In genomic region chr22:18110194-18110943, GRCh38 we compare ENCODE assay signal across 8 cellular contexts. TPM values are rescaled to one million over a fixed set of nuclear protein-coding genes. Genes with fewer than 3 reads are reported as not detected.
A peak's percentile ranks its signal among the peaks of the same experiment; 100 is the strongest.
DNase-seq lines count a peak whose midpoint lies in the region; ATAC-seq, FAIRE-seq and TF ChIP-seq lines count a peak whose summit lies in the region.

Gene TUBA8 (plus strand): TSS chr22:18110809. CDS start chr22:18110866, 57 bp downstream.

- peaks cover 28% of the 10 kb centered on the region for H3K79me2 ChIP-seq in GM12878 (ENCODE audit: control insufficient read depth, insufficient read depth, low read length)

- H3K4me1 Mint-ChIP-seq in Calu3 (ENCODE audit: low read depth, unreplicated experiment) = peaks cover 19% of the 10 kb centered on the region

- H3K27ac Mint-ChIP-seq in Calu3 (ENCODE audit: unreplicated experiment) = peak within 1 kb of the TSS; percentile 10

- in situ Hi-C loops in Panc1 (cut with HindIII; ENCODE audit: low pct_unique_long_range_greater_than_20kb, low sequenced_read_pairs) (no loop called here), GM12878 (cut with MboI) (no loop called here)

- SMC1A ChIA-PET in GM12878 (lab: Charles Lee; ENCODE audit: uncharacterized antibody, unreplicated experiment) = interaction anchor here (0.7 to 1.8 kb wide), 7 partner anchors 9 to 52 kb away, joined by 3 to 5 read pairs (median 3); partner anchors contain the start of genes PEX26 and USP18

- BruUV-seq in Calu3 (replicated peaks; lab: Mats Ljungman, UMichigan) = no TSS peak
- no TSS peak for BruUV-seq in Panc1 (replicated peaks; lab: Mats Ljungman, UMichigan)
- no TSS peak for BruUV-seq in GM12878 (replicated peaks; lab: Mats Ljungman, UMichigan)

- no peaks in the 10 kb centered on the region for H3K27me3 ChIP-seq in Panc1 (ENCODE audit: control insufficient read depth, insufficient read depth, low read length)
- no peaks in the 10 kb centered on the region; a peak in 1 of 4 replicates for H3K27me3 ChIP-seq in GM12878 (replicated peaks in 1 of 2; ENCODE audit: control insufficient read depth in 2 of 2, insufficient read depth in 2 of 2, low read length in 1 of 2)
- peaks cover 31% of the 10 kb centered on the region for H3K27me3 ChIP-seq in iPS-15b (ENCODE audit: control insufficient read depth, insufficient read depth, low read length)

- CTCF ChIA-PET in Calu3 (lab: Charles Lee) (interaction anchor here (0.7 kb wide), 1 partner anchor 20 kb away, joined by 4 read pairs; no protein-coding TSS in a partner anchor), Panc1 (lab: Charles Lee) (no interaction called here), GM12878 (lab: Yijun Ruan, JAX) (interaction anchor here (1.8 to 5.9 kb wide), 2 partner anchors 22 to 34 kb away, joined by 5 to 36 read pairs; partner anchors contain the start of gene PEX26)

- DNase-seq in Calu3 (peak; percentile 41), Panc1 (ENCODE audit: low read depth, low spot score) (no peak), GM12878 (ENCODE audit: low read depth, low spot score) (no peak), skeletal muscle cell (ENCODE audit: low read depth) (no peak), putamen (ENCODE audit: low spot score) (no peak)

- H3K36me3 ChIP-seq in Panc1 (ENCODE audit: control insufficient read depth, insufficient read depth, low read length) (no peaks in the 10 kb centered on the region), GM12878 (ENCODE audit: control insufficient read depth in 2 of 2, insufficient read depth in 2 of 2, low read length in 1 of 2) (no peaks in the 10 kb centered on the region), iPS-15b (ENCODE audit: control insufficient read depth, insufficient read depth, low read length) (no peaks in the 10 kb centered on the region)

- POLR2A ChIA-PET in Panc1 (lab: Charles Lee) = no interaction called here
- POLR2A ChIA-PET in GM12878 (lab: Charles Lee) = interaction anchor here (0.6 to 4.2 kb wide), 5 partner anchors 17 to 113 kb away, joined by 3 to 20 read pairs (median 5); no protein-coding TSS in a partner anchor

- H3K27me3 Mint-ChIP-seq in Calu3 (ENCODE audit: unreplicated experiment) = peaks cover 27% of the 10 kb centered on the region

- H3K9me3 Mint-ChIP-seq in Calu3 (ENCODE audit: low read depth, unreplicated experiment) = peaks cover 3% of the 10 kb centered on the region

- peak; percentile 73 for TF ChIP-seq POLR2A in GM12878 (IDR thresholded peaks at IDR 0.05; ENCODE audit: low read depth, low read length)

- 0 out of 2 replicates have a peak, but pooled peaks have one; percentile 8 for TF ChIP-seq RAD21 in GM12878 (IDR thresholded peaks at IDR 0.05; ENCODE audit: insufficient read depth, low read depth, low read length)

- no peaks in the 10 kb centered on the region for H4K20me1 ChIP-seq in GM12878 (ENCODE audit: control insufficient read depth, insufficient read depth)

- H3K4me1 ChIP-seq in Panc1 (ENCODE audit: control insufficient read depth, insufficient read depth, low read length) (peaks cover 5% of the 10 kb centered on the region), GM12878 (ENCODE audit: control insufficient read depth, insufficient read depth, low read length) (peaks cover 41% of the 10 kb centered on the region), iPS-15b (ENCODE audit: control insufficient read depth, insufficient read depth, low read length) (no peaks in the 10 kb centered on the region)

- RAD21 ChIA-PET in GM12878 (lab: Charles Lee; ENCODE audit: unreplicated experiment) = interaction anchor here (1.4 to 6.2 kb wide), 3 partner anchors 22 to 39 kb away, joined by 6 to 34 read pairs (median 12); partner anchors contain the start of genes PEX26 and USP18

- H3K9ac ChIP-seq in GM12878 (ENCODE audit: control insufficient read depth, insufficient read depth, low read length) = peak within 1 kb of the TSS; percentile 74
- H3K9ac ChIP-seq in iPS-15b (ENCODE audit: low read depth, low read length) = no peak within 1 kb of the TSS

- intact Hi-C loops in Calu3 (cut with micrococcal nuclease; ENCODE audit: unreplicated experiment) = no loop called here
- intact Hi-C loops in Panc1 (cut with micrococcal nuclease; ENCODE audit: unreplicated experiment) = no loop called here
- intact Hi-C loops in GM12878 (cut with micrococcal nuclease; ENCODE audit: unreplicated experiment) = no loop called here

- peak within 1 kb of the TSS; percentile 15 for H2AFZ ChIP-seq in GM12878 (ENCODE audit: control insufficient read depth, low read depth, low read length)

- peak within 1 kb of the TSS; percentile 79 for H3K4me2 ChIP-seq in GM12878 (ENCODE audit: control insufficient read depth, insufficient read depth)

- no peak for TF ChIP-seq CTCF in Calu3 (IDR thresholded peaks at IDR 0.05; ENCODE audit: unreplicated experiment)
- no peak for TF ChIP-seq CTCF in Panc1 (IDR thresholded peaks at IDR 0.05)
- TF ChIP-seq CTCF in GM12878 (IDR thresholded peaks at IDR 0.05 in 2 of 3, conservative IDR thresholded peaks at IDR 0.05 in 1 of 3; ENCODE audit: control insufficient read depth in 2 of 3, extremely low read depth in 1 of 3, insufficient read depth in 1 of 3, low read depth in 3 of 3, low read length in 3 of 3) = peak in 1 of 3 experiments; percentile 16; a peak in 1 of 6 replicates

- ATAC-seq in HG02610 (IDR thresholded peaks at IDR 0.05; ENCODE audit: unreplicated experiment) (peak; percentile 32), Panc1 (peak; percentile 89), GM12878 (peak; percentile 64), GM18517 (IDR thresholded peaks at IDR 0.05; ENCODE audit: unreplicated experiment) (no peak)

- H3K4me3 Mint-ChIP-seq in Calu3 (ENCODE audit: low read depth, unreplicated experiment) = peak within 1 kb of the TSS; percentile 78

- 2% methylated on average over 66 of the region's 70 CpGs for WGBS in GM12878 (ENCODE audit: insufficient coverage, insufficient replicate concordance, low lambda C conversion rate, missing lambda C conversion rate)

- H3K4me3 ChIP-seq in Panc1 (ENCODE audit: low read depth in 2 of 2, low read length in 2 of 2) = peak within 1 kb of the TSS; percentile 40 to 49
- peak within 1 kb of the TSS; percentile 65 for H3K4me3 ChIP-seq in GM12878
- H3K4me3 ChIP-seq in iPS-15b (ENCODE audit: low read depth, low read length) = peak within 1 kb of the TSS; percentile 53
- peak within 1 kb of the TSS; percentile 43 for H3K4me3 ChIP-seq in skeletal muscle cell (ENCODE audit: low read depth, low read length)

- H3K27ac ChIP-seq in Panc1 (ENCODE audit: low read length) = no peak within 1 kb of the TSS
- peak within 1 kb of the TSS; percentile 67 for H3K27ac ChIP-seq in GM12878 (ENCODE audit: control insufficient read depth, insufficient read depth)

- no peaks in the 10 kb centered on the region for H3K9me3 ChIP-seq in Panc1 (ENCODE audit: control insufficient read depth, insufficient read depth, low read depth, low read length)
- peaks cover 19% of the 10 kb centered on the region for H3K9me3 ChIP-seq in GM12878 (replicated peaks; ENCODE audit: control insufficient read depth, insufficient read depth, low read length)
- peaks cover 2% of the 10 kb centered on the region for H3K9me3 ChIP-seq in iPS-15b (ENCODE audit: control insufficient read depth, insufficient read depth, low read length)

- FAIRE-seq in GM12878 (lab: Jason Lieb, UNC) = no peak

- H3K36me3 Mint-ChIP-seq in Calu3 (ENCODE audit: insufficient read depth, unreplicated experiment) = peaks cover 11% of the 10 kb centered on the region

- no peak for TF ChIP-seq EP300 in GM12878 (IDR thresholded peaks at IDR 0.05; ENCODE audit: borderline replicate concordance in 1 of 2, control insufficient read depth in 1 of 2, low read depth in 2 of 2, low read length in 2 of 2)

TF ChIP-seq in GM12878, 131 proteins besides CTCF, POLR2A, EP300 and RAD21 (continues in another document):
- TF ChIP-seq MAX (IDR thresholded peaks at IDR 0.05; ENCODE audit: low read depth, low read length) = peak; percentile 70; the same call in 1 of the 2 replicates
- TF ChIP-seq BACH1 (IDR thresholded peaks at IDR 0.05; ENCODE audit: borderline replicate concordance) = 0 out of 2 replicates have a peak, but pooled peaks have one; percentile 11
- no peak for TF ChIP-seq MEF2A (IDR thresholded peaks at IDR 0.05; ENCODE audit: insufficient read depth, low read depth, low read length)
- TF ChIP-seq MXI1 (IDR thresholded peaks at IDR 0.05; ENCODE audit: low read depth, low read length) = 0 out of 2 replicates have a peak, but pooled peaks have one; percentile 33
- TF ChIP-seq POU2F2 (IDR thresholded peaks at IDR 0.05; ENCODE audit: borderline replicate concordance, low read depth, low read length) = no peak
- no peak for TF ChIP-seq RELA (IDR thresholded peaks at IDR 0.05; ENCODE audit: borderline replicate concordance, partially characterized antibody)
- TF ChIP-seq MYB (IDR thresholded peaks at IDR 0.05; ENCODE audit: borderline replicate concordance, low read depth, low read length) = no peak
- no peak for TF ChIP-seq CHD1 (IDR thresholded peaks at IDR 0.05; ENCODE audit: low read depth, low read length)
- TF ChIP-seq HDAC2 (IDR thresholded peaks at IDR 0.05) = 0 out of 2 replicates have a peak, but pooled peaks have one; percentile 22

RNA-seq across cellular contexts. Expression of gene TUBA8, which starts in this region (rescaled TPM):
- 2.4 and 2.6 TPM in 2 replicates for total RNA-seq in Calu3 (2022)
- total RNA-seq in Panc1 (2021; ENCODE audit: unreplicated experiment) = 1.3 TPM
- 2.4 TPM for polyA plus RNA-seq in Panc1 (2012; ENCODE audit: insufficient read length)
- 7.2 and 8.4 TPM in 2 replicates for total RNA-seq in GM12878 (2013; cell fraction: nucleolus; rRNA removed)
- total RNA-seq in GM12878 (2014; rRNA removed) = 20.9 and 24.1 TPM in 2 replicates
- total RNA-seq in GM12878 (2014; rRNA removed; fragmentation: Illumina TruSeq; extraction: Trizol) = 11.9 and 14.7 TPM in 2 replicates
- 21.0 and 21.1 TPM in 2 replicates for total RNA-seq in GM12878 (2021)
- polyA plus RNA-seq in GM12878 (2011; ENCODE audit: low read depth) = 7.9 TPM
- 4.1 and 7.0 TPM in 2 replicates for polyA plus RNA-seq in GM12878 (2011; rRNA removed)
- polyA plus RNA-seq in GM12878 (2011; cell fraction: cytosol; rRNA removed) = 11.6 and 12.3 TPM in 2 replicates
- polyA plus RNA-seq in GM12878 (2011; cell fraction: nucleus; rRNA removed) = 6.2 and 6.5 TPM in 2 replicates
- 8.5 and 13.0 TPM in 2 replicates for polyA plus RNA-seq in GM12878 (2012)
- 13.1 and 23.7 TPM in 2 replicates for polyA plus RNA-seq in GM12878 (2014; fragmentation: Illumina TruSeq; extraction: Trizol)
- 1 to 10 TPM; 2.2 to 5.5 TPM for polyA plus RNA-seq in GM12878 (2014; fragmentation: Nextera tagmentation; extraction: Ambion mirVana)
- 25.5 and 26.0 TPM in 2 replicates for polyA plus RNA-seq in GM12878 (2014; rRNA removed)
- 10 to 100 TPM; 27.3 to 30.3 TPM for polyA plus RNA-seq in GM12878 (2016; fragmentation: Nextera tagmentation; extraction: Ambion mirVana)
- polyA minus RNA-seq in GM12878 (2011; rRNA and poly(A)+ RNA removed) = 4.2 and 7.4 TPM in 2 replicates
- polyA minus RNA-seq in GM12878 (2011; cell fraction: cytosol; rRNA and poly(A)+ RNA removed) = 1.4 and 1.6 TPM in 2 replicates
- 0.48 and 1.4 TPM in 2 replicates for polyA minus RNA-seq in GM12878 (2011; cell fraction: nucleus; rRNA and poly(A)+ RNA removed)
